17 cellular contexts compared by ENCODE assay signal in the genomic region with DNA sequence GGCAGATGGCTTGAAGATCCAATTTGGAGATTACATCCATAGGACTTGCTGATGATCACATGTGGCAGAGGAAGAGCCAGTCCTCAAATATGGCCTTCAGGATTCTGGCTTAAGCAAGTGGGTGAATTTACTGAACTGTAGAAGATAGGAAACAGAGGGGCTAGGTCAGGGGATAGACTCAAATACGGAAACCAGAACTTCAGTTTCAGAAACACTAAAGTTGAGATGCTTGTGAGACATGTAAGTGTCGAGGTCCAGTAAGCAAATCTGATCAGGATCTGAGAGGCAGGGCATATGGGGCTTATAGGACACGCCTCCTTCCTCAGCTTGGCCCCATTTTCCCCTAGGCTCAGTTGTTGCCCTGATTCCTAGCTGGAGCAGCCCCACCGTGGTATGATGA.
A peak's percentile ranks its signal among the peaks of the same experiment; 100 is the strongest.
DNase-seq lines count a peak whose midpoint lies in the region; ATAC-seq and TF ChIP-seq lines count a peak whose summit lies in the region.
"Had no signal": no experiment of that assay in that cellular context is flagged by ENCODE, and none has a peak within 500 bp of the region (broad histone marks: within the 10 kb centered on the region; RNA-seq: fewer than 3 reads in every experiment).

No MANE protein-coding gene starts in this region.

- peaks cover 65% of the 10 kb centered on the region for H3K4me1 Mint-ChIP-seq in activated naive CD4-positive, alpha-beta T cell treated with anti-CD3 and anti-CD28 coated beads, Interleukin-2, amount 50 U/mL, for 24 hours
- peaks cover 55% of the 10 kb centered on the region for H3K4me1 Mint-ChIP-seq in activated T-helper 17 cell treated with anti-CD3 and anti-CD28 coated beads, Interleukin-2, amount 50 U/mL, for 72 hours
- peaks cover 64 to 80% of the 10 kb centered on the region in 2 donors for H3K4me1 Mint-ChIP-seq in stimulated activated naive B cell treated with anti-CD40 and anti-IgM and Interleukin-4, amounts not matched to agents 10 μg/mL and 1 μg/mL and 100 μg/mL, for 72 hours
- H3K4me1 Mint-ChIP-seq in Calu3 (ENCODE audit: low read depth, unreplicated experiment): no peaks in the 10 kb centered on the region

- H3K27me3 Mint-ChIP-seq in activated naive CD4-positive, alpha-beta T cell treated with anti-CD3 and anti-CD28 coated beads, Interleukin-2, amount 50 U/mL, for 24 hours: no peaks in the 10 kb centered on the region
- H3K27me3 Mint-ChIP-seq in activated T-helper 17 cell treated with anti-CD3 and anti-CD28 coated beads, Interleukin-2, amount 50 U/mL, for 72 hours: no peaks in the 10 kb centered on the region
- H3K27me3 Mint-ChIP-seq in stimulated activated naive B cell treated with anti-CD40 and anti-IgM and Interleukin-4, amounts not matched to agents 10 μg/mL and 1 μg/mL and 100 μg/mL, for 72 hours: no peaks in the 10 kb centered on the region
- H3K27me3 Mint-ChIP-seq in Calu3 (ENCODE audit: unreplicated experiment): peaks cover 25% of the 10 kb centered on the region
- H3K27me3 Mint-ChIP-seq: type B pancreatic cell had no signal

- peak overlapping the region; percentile 5 for H3K27ac Mint-ChIP-seq in activated naive CD4-positive, alpha-beta T cell treated with anti-CD3 and anti-CD28 coated beads, Interleukin-2, amount 50 U/mL, for 24 hours
- H3K27ac Mint-ChIP-seq in activated naive CD4-positive, alpha-beta T cell treated with anti-CD3 and anti-CD28 coated beads, Interleukin-2, amount 50 U/mL, for 72 hours: no peak overlapping the region
- peak overlapping the region; percentile 98 for H3K27ac Mint-ChIP-seq in activated T-helper 17 cell treated with anti-CD3 and anti-CD28 coated beads, Interleukin-2, amount 50 U/mL, for 72 hours
- H3K27ac Mint-ChIP-seq in stimulated activated naive B cell treated with anti-CD40 and anti-IgM and Interleukin-4, amounts not matched to agents 10 μg/mL and 1 μg/mL and 100 μg/mL, for 72 hours: peak overlapping the region; percentile 56
- no peak overlapping the region for H3K27ac Mint-ChIP-seq in Calu3 (ENCODE audit: unreplicated experiment)
- H3K27ac Mint-ChIP-seq: type B pancreatic cell had no signal

- no peak for TF ChIP-seq CTCF in Calu3 (IDR thresholded peaks at IDR 0.05; ENCODE audit: unreplicated experiment)

- no peak for ATAC-seq in activated naive CD4-positive, alpha-beta T cell treated with anti-CD3 and anti-CD28 coated beads, Interleukin-2, amount 50 U/mL, for 72 hours
- ATAC-seq in HG02610 (IDR thresholded peaks at IDR 0.05; ENCODE audit: unreplicated experiment) (peak; percentile 24), HG03460 (IDR thresholded peaks at IDR 0.05; ENCODE audit: unreplicated experiment) (no peak)
- no peak for ATAC-seq in activated T-helper 17 cell treated with anti-CD3 and anti-CD28 coated beads, Interleukin-2, amount 50 U/mL, for 72 hours (replicated peaks)
- peak; percentile 14 to 32 for ATAC-seq in stimulated activated naive B cell treated with anti-CD40 and anti-IgM and Interleukin-4, amounts not matched to agents 10 μg/mL and 1 μg/mL and 100 μg/mL, for 72 hours (replicated peaks)
- ATAC-seq: right lobe of liver had no signal

- no peak overlapping the region for H3K4me3 Mint-ChIP-seq in activated naive CD4-positive, alpha-beta T cell treated with anti-CD3 and anti-CD28 coated beads, Interleukin-2, amount 50 U/mL, for 24 hours
- H3K4me3 Mint-ChIP-seq in activated T-helper 17 cell treated with anti-CD3 and anti-CD28 coated beads, Interleukin-2, amount 50 U/mL, for 72 hours: peak overlapping the region; percentile 93
- no peak overlapping the region for H3K4me3 Mint-ChIP-seq in stimulated activated naive B cell treated with anti-CD40 and anti-IgM and Interleukin-4, amounts not matched to agents 10 μg/mL and 1 μg/mL and 100 μg/mL, for 72 hours
- H3K4me3 Mint-ChIP-seq in Calu3 (ENCODE audit: low read depth, unreplicated experiment): no peak overlapping the region
- H3K4me3 Mint-ChIP-seq: type B pancreatic cell had no signal

- H3K9me3 Mint-ChIP-seq in activated naive CD4-positive, alpha-beta T cell treated with anti-CD3 and anti-CD28 coated beads, Interleukin-2, amount 50 U/mL, for 24 hours: peaks cover 13% of the 10 kb centered on the region
- H3K9me3 Mint-ChIP-seq in activated naive CD4-positive, alpha-beta T cell treated with anti-CD3 and anti-CD28 coated beads, Interleukin-2, amount 50 U/mL, for 72 hours: peaks cover 4 to 24% of the 10 kb centered on the region in 2 donors
- peaks cover 8% of the 10 kb centered on the region for H3K9me3 Mint-ChIP-seq in activated T-helper 17 cell treated with anti-CD3 and anti-CD28 coated beads, Interleukin-2, amount 50 U/mL, for 72 hours
- peaks cover 16 to 26% of the 10 kb centered on the region in 2 donors for H3K9me3 Mint-ChIP-seq in stimulated activated naive B cell treated with anti-CD40 and anti-IgM and Interleukin-4, amounts not matched to agents 10 μg/mL and 1 μg/mL and 100 μg/mL, for 72 hours
- H3K9me3 Mint-ChIP-seq in Calu3 (ENCODE audit: low read depth, unreplicated experiment): peaks cover 10% of the 10 kb centered on the region

- CTCF ChIA-PET in Calu3 (lab: Charles Lee): interaction anchor here (0.6 kb wide), 1 partner anchor 347 kb away, joined by 5 read pairs; no protein-coding TSS in a partner anchor

- peaks cover 12% of the 10 kb centered on the region for H3K36me3 Mint-ChIP-seq in activated naive CD4-positive, alpha-beta T cell treated with anti-CD3 and anti-CD28 coated beads, Interleukin-2, amount 50 U/mL, for 24 hours
- peaks cover 14 to 34% of the 10 kb centered on the region in 2 donors for H3K36me3 Mint-ChIP-seq in activated naive CD4-positive, alpha-beta T cell treated with anti-CD3 and anti-CD28 coated beads, Interleukin-2, amount 50 U/mL, for 72 hours
- H3K36me3 Mint-ChIP-seq in activated T-helper 17 cell treated with anti-CD3 and anti-CD28 coated beads, Interleukin-2, amount 50 U/mL, for 72 hours (ENCODE audit: low read depth): no peaks in the 10 kb centered on the region
- H3K36me3 Mint-ChIP-seq in stimulated activated naive B cell treated with anti-CD40 and anti-IgM and Interleukin-4, amounts not matched to agents 10 μg/mL and 1 μg/mL and 100 μg/mL, for 72 hours: peaks cover 13 to 15% of the 10 kb centered on the region in 2 donors
- H3K36me3 Mint-ChIP-seq in Calu3 (ENCODE audit: insufficient read depth, unreplicated experiment): no peaks in the 10 kb centered on the region

- no peak for DNase-seq in activated naive CD4-positive, alpha-beta T cell treated with anti-CD3 and anti-CD28 coated beads, Interleukin-2, amount 50 U/mL, for 72 hours (ENCODE audit: low spot score in 2 of 2)
- no peak for DNase-seq in stimulated activated naive B cell treated with anti-CD40 and anti-IgM and Interleukin-4, amounts not matched to agents 10 μg/mL and 1 μg/mL and 100 μg/mL, for 72 hours
- no peak for DNase-seq in Calu3
- DNase-seq in kidney tubule cell (ENCODE audit: low spot score): no peak
- DNase-seq: activated CD4-positive, CD25-positive, alpha-beta regulatory T cell; cortex of kidney; mesenchymal stem cell; NCI-H187; NCI-H524; right lobe of liver; stimulated activated CD4-positive, alpha-beta T cell treated with anti-CD3 and anti-CD28 coated beads, Interleukin-2, amount 100 ng/mL, for 24 hours; stimulated activated CD8-positive, alpha-beta memory T cell treated with anti-CD3 and anti-CD28 coated beads, Interleukin-4, amount 100 ng/mL, for 48 hours had no signal

- BruUV-seq in Calu3 (replicated peaks; lab: Mats Ljungman, UMichigan): no TSS peak

- intact Hi-C loops in Calu3 (cut with micrococcal nuclease; ENCODE audit: unreplicated experiment): loop anchor here (5.0 to 10.0 kb wide), 2 partner anchors 134 to 368 kb away; no protein-coding TSS in a partner anchor

Comparison
In these comparisons a context has a peak if more than half of its experiments do, and no peak if none do; other contexts are left out.
1. H3K27ac Mint-ChIP-seq: peak in activated naive CD4-positive, alpha-beta T cell treated with anti-CD3 and anti-CD28 coated beads, Interleukin-2, amount 50 U/mL, for 24 hours (single experiment), activated T-helper 17 cell treated with anti-CD3 and anti-CD28 coated beads, Interleukin-2, amount 50 U/mL, for 72 hours (single experiment) and stimulated activated naive B cell treated with anti-CD40 and anti-IgM and Interleukin-4, amounts not matched to agents 10 μg/mL and 1 μg/mL and 100 μg/mL, for 72 hours (single experiment); none in activated naive CD4-positive, alpha-beta T cell treated with anti-CD3 and anti-CD28 coated beads, Interleukin-2, amount 50 U/mL, for 72 hours (0 of 2) and Calu3 (single experiment).
2. ATAC-seq: peak in HG02610 (single experiment) and stimulated activated naive B cell treated with anti-CD40 and anti-IgM and Interleukin-4, amounts not matched to agents 10 μg/mL and 1 μg/mL and 100 μg/mL, for 72 hours (2 of 2); none in activated naive CD4-positive, alpha-beta T cell treated with anti-CD3 and anti-CD28 coated beads, Interleukin-2, amount 50 U/mL, for 72 hours (0 of 2), activated T-helper 17 cell treated with anti-CD3 and anti-CD28 coated beads, Interleukin-2, amount 50 U/mL, for 72 hours (single experiment) and HG03460 (single experiment).